ENCODE assay signal across 8 cellular contexts in genomic region chr1:156106624-156107488, GRCh38.
DNase-seq lines count a peak whose midpoint lies in the region; ATAC-seq and TF ChIP-seq lines count a peak whose summit lies in the region.

No MANE protein-coding gene starts in this region.

- H3K4me3 ChIP-seq in OCI-LY1 (ENCODE audit: low read depth, low read length, poor library complexity, severe bottlenecking) (no peak overlapping the region), mucosa of stomach (ENCODE audit: low read length) (no peak overlapping the region)

- H3K36me3 ChIP-seq in OCI-LY1 (ENCODE audit: insufficient read depth, low read length) (no peaks in the 10 kb centered on the region), mucosa of stomach (ENCODE audit: control insufficient read depth, insufficient read depth, low read length) (no peaks in the 10 kb centered on the region)

- DNase-seq in HPDE6-E6E7 (ENCODE audit: extremely low spot score): no peak
- no peak for DNase-seq in NK-92 treated with Interleukin-12 subunit alpha and Interleukin-12 subunit beta, amount 100 ng/mL, for 24 hours (lab: John Stamatoyannopoulos, UW)
- no peak for DNase-seq in LoVo (ENCODE audit: low spot score)

- no peaks in the 10 kb centered on the region for H3K79me2 ChIP-seq in OCI-LY1 (ENCODE audit: insufficient read depth, low read length)

- peaks cover 9% of the 10 kb centered on the region for H3K27me3 ChIP-seq in OCI-LY1 (ENCODE audit: insufficient read depth, low read length)
- no peaks in the 10 kb centered on the region for H3K27me3 ChIP-seq in mucosa of stomach (ENCODE audit: control insufficient read depth, insufficient read depth, low read length)

- no peak overlapping the region for H2AFZ ChIP-seq in OCI-LY1 (ENCODE audit: low read length)

- peaks cover 2% of the 10 kb centered on the region; the same call in 1 of the 2 replicates for H3F3A ChIP-seq in OCI-LY1 (ENCODE audit: insufficient read depth, low read length)

- H3K27ac Mint-ChIP-seq in dendritic cell treated with granulocyte-macrophage colony-stimulating factor and Interleukin-4, amounts not matched to agents 40 ng/mL and 50 ng/mL, for 4 days: peak overlapping the region; percentile 95

- intact Hi-C loops in dendritic cell treated with granulocyte-macrophage colony-stimulating factor and Interleukin-4, amounts not matched to agents 40 ng/mL and 50 ng/mL, for 4 days (cut with micrococcal nuclease): loop anchor here (1.0 kb wide), 2 partner anchors 7 to 20 kb away; partner anchors contain the start of gene LMNA

- H3K9me2 ChIP-seq in OCI-LY1 (ENCODE audit: low read depth, low read length): no peaks in the 10 kb centered on the region

- ATAC-seq in GM18867 (IDR thresholded peaks at IDR 0.05; ENCODE audit: unreplicated experiment) (peak; percentile 9), HG03354 (IDR thresholded peaks at IDR 0.05; ENCODE audit: poor library complexity, severe bottlenecking, unreplicated experiment) (no peak)

- H3K9me3 ChIP-seq in OCI-LY1 (ENCODE audit: low read length) (no peaks in the 10 kb centered on the region), mucosa of stomach (ENCODE audit: control insufficient read depth, low read length) (no peaks in the 10 kb centered on the region)

- peaks cover 20% of the 10 kb centered on the region for H3K36me3 Mint-ChIP-seq in dendritic cell treated with granulocyte-macrophage colony-stimulating factor and Interleukin-4, amounts not matched to agents 40 ng/mL and 50 ng/mL, for 4 days (ENCODE audit: low read depth)

- peak overlapping the region; percentile 19 for H3K27ac ChIP-seq in OCI-LY1 (ENCODE audit: low read depth, low read length, poor library complexity, severe bottlenecking)

- no peaks in the 10 kb centered on the region for H3K9me3 Mint-ChIP-seq in dendritic cell treated with granulocyte-macrophage colony-stimulating factor and Interleukin-4, amounts not matched to agents 40 ng/mL and 50 ng/mL, for 4 days

- TF ChIP-seq CTCF in OCI-LY1 (IDR thresholded peaks at IDR 0.05; ENCODE audit: low read length): no peak

- peaks cover 15% of the 10 kb centered on the region for H3K4me1 ChIP-seq in OCI-LY1 (ENCODE audit: insufficient read depth, low read length, severe bottlenecking)
- peaks cover 51% of the 10 kb centered on the region for H3K4me1 ChIP-seq in mucosa of stomach (ENCODE audit: control insufficient read depth, insufficient read depth, low read length)

- peak overlapping the region; percentile 33 for H3K4me3 Mint-ChIP-seq in dendritic cell treated with granulocyte-macrophage colony-stimulating factor and Interleukin-4, amounts not matched to agents 40 ng/mL and 50 ng/mL, for 4 days

- no peak overlapping the region; the same call in 1 of the 2 replicates for H3K4me2 ChIP-seq in OCI-LY1 (ENCODE audit: low read length)

- H4K20me1 ChIP-seq in OCI-LY1 (ENCODE audit: insufficient read depth, low read length): no peaks in the 10 kb centered on the region

- peaks cover 51% of the 10 kb centered on the region for H3K27me3 Mint-ChIP-seq in dendritic cell treated with granulocyte-macrophage colony-stimulating factor and Interleukin-4, amounts not matched to agents 40 ng/mL and 50 ng/mL, for 4 days

- H3K4me1 Mint-ChIP-seq in dendritic cell treated with granulocyte-macrophage colony-stimulating factor and Interleukin-4, amounts not matched to agents 40 ng/mL and 50 ng/mL, for 4 days (ENCODE audit: low read depth): peaks cover 66% of the 10 kb centered on the region

- H3K9ac ChIP-seq in OCI-LY1 (ENCODE audit: low read length) (no peak overlapping the region), mucosa of stomach (ENCODE audit: low read length) (peak overlapping the region; percentile 69)
